In genomic region chr2:109614715-109615636, GRCh38 we compare ENCODE assay signal across 10 cellular contexts. TPM values are rescaled to one million over a fixed set of nuclear protein-coding genes. Genes with fewer than 3 reads are reported as not detected.
DNase-seq lines count a peak whose midpoint lies in the region; ATAC-seq and TF ChIP-seq lines count a peak whose summit lies in the region.
"Had no signal": no experiment of that assay in that cellular context is flagged by ENCODE, and none has a peak within 500 bp of the region (broad histone marks: within the 10 kb centered on the region; RNA-seq: fewer than 3 reads in every experiment).

No MANE protein-coding gene starts in this region.

- H3K36me3 ChIP-seq in CD4-positive, CD25-positive, alpha-beta regulatory T cell (ENCODE audit: control insufficient read depth, insufficient read depth, low read length): no peaks in the 10 kb centered on the region
- no peaks in the 10 kb centered on the region for H3K36me3 ChIP-seq in HUES64 (ENCODE audit: insufficient read depth, low read length)

- H3K4me1 Mint-ChIP-seq in CD4-positive, CD25-positive, alpha-beta regulatory T cell: peaks cover 4 to 23% (median 13%) of the 10 kb centered on the region in 4 donors
- H3K4me1 Mint-ChIP-seq in endothelial cell (ENCODE audit: unreplicated experiment): peaks cover 18% of the 10 kb centered on the region
- H3K4me1 Mint-ChIP-seq in naive B cell: peaks cover 3 to 14% (median 13%) of the 10 kb centered on the region in 3 donors
- H3K4me1 Mint-ChIP-seq: memory B cell had no signal

- H3K4me3 ChIP-seq in CD4-positive, CD25-positive, alpha-beta regulatory T cell (ENCODE audit: low read depth, low read length): no peak overlapping the region
- peak overlapping the region; percentile 98 for H3K4me3 ChIP-seq in HUES64 (ENCODE audit: low read length)

- in situ Hi-C loops in GM13977 (cut with MboI; ENCODE audit: low pct_unique_long_range_greater_than_20kb, low sequenced_read_pairs, unreplicated experiment): no loop called here

- peaks cover 23% of the 10 kb centered on the region for H3K27me3 ChIP-seq in CD4-positive, CD25-positive, alpha-beta regulatory T cell (ENCODE audit: control insufficient read depth, insufficient read depth, low read length)
- peaks cover 22% of the 10 kb centered on the region for H3K27me3 ChIP-seq in HUES64 (ENCODE audit: insufficient read depth, low read length)

- DNase-seq in CD4-positive, CD25-positive, alpha-beta regulatory T cell: no peak
- DNase-seq in endothelial cell (ENCODE audit: low spot score): peak; percentile 29
- DNase-seq in naive B cell: no peak
- DNase-seq in AML-193 (lab: John Stamatoyannopoulos, UW): no peak
- no peak for DNase-seq in NCI-H226
- DNase-seq in GM13977 (ENCODE audit: low spot score): no peak

- no peak overlapping the region for H3K27ac ChIP-seq in CD4-positive, CD25-positive, alpha-beta regulatory T cell (ENCODE audit: insufficient read depth, low read length, poor library complexity, severe bottlenecking)
- H3K27ac ChIP-seq in HUES64 (ENCODE audit: low read depth, low read length): peak overlapping the region; percentile 69; the same call in 1 of the 2 replicates

- peak overlapping the region; percentile 46 to 93 (median 64) for H3K4me3 Mint-ChIP-seq in CD4-positive, CD25-positive, alpha-beta regulatory T cell
- H3K4me3 Mint-ChIP-seq in endothelial cell (ENCODE audit: unreplicated experiment) (no peak overlapping the region), naive B cell (peak overlapping the region in 5 of 8 donors; percentile 43 to 79 (median 65))

- H3K36me3 Mint-ChIP-seq in CD4-positive, CD25-positive, alpha-beta regulatory T cell: no peaks in the 10 kb centered on the region
- H3K36me3 Mint-ChIP-seq in endothelial cell (ENCODE audit: low read depth, unreplicated experiment) (peaks cover 7% of the 10 kb centered on the region), naive B cell (peaks cover 5 to 8% of the 10 kb centered on the region in 2 donors)

- H3K9me3 ChIP-seq in CD4-positive, CD25-positive, alpha-beta regulatory T cell (ENCODE audit: control insufficient read depth in 2 of 2, low read length in 2 of 2): no peaks in the 10 kb centered on the region
- H3K9me3 ChIP-seq in HUES64 (ENCODE audit: insufficient read depth, low read depth, low read length): no peaks in the 10 kb centered on the region

- peaks cover 24% of the 10 kb centered on the region for H3K4me1 ChIP-seq in CD4-positive, CD25-positive, alpha-beta regulatory T cell (ENCODE audit: control insufficient read depth, insufficient read depth, low read length, poor library complexity, severe bottlenecking)
- peaks cover 24% of the 10 kb centered on the region for H3K4me1 ChIP-seq in HUES64 (ENCODE audit: insufficient read depth, low read length)

- peaks cover 0 to 6% (median 1%) of the 10 kb centered on the region in 7 donors for H3K9me3 Mint-ChIP-seq in CD4-positive, CD25-positive, alpha-beta regulatory T cell
- no peaks in the 10 kb centered on the region for H3K9me3 Mint-ChIP-seq in endothelial cell (ENCODE audit: unreplicated experiment)
- peaks cover 0 to 27% (median 13%) of the 10 kb centered on the region in 7 donors for H3K9me3 Mint-ChIP-seq in naive B cell

- ATAC-seq in CD4-positive, CD25-positive, alpha-beta regulatory T cell (ENCODE audit: low read depth in 2 of 2): no peak
- ATAC-seq in naive B cell (ENCODE audit: low read depth in 2 of 2): no peak
- ATAC-seq in HG02798 (IDR thresholded peaks at IDR 0.05; ENCODE audit: poor library complexity, unreplicated experiment): no peak

- WGBS in HUES64: 1% methylated on average over 90 of the region's 90 CpGs

- H3K27me3 Mint-ChIP-seq in CD4-positive, CD25-positive, alpha-beta regulatory T cell: peaks cover 73% of the 10 kb centered on the region
- H3K27me3 Mint-ChIP-seq in endothelial cell (ENCODE audit: unreplicated experiment): peaks cover 15% of the 10 kb centered on the region
- peaks cover 41 to 74% (median 57%) of the 10 kb centered on the region in 3 donors for H3K27me3 Mint-ChIP-seq in naive B cell

- TF ChIP-seq CTCF in endothelial cell (IDR thresholded peaks at IDR 0.05; ENCODE audit: unreplicated experiment): no peak
- no peak for TF ChIP-seq CTCF in GM13977 (IDR thresholded peaks at IDR 0.05; ENCODE audit: extremely low read depth, insufficient read depth, missing control alignments)

- H3K27ac Mint-ChIP-seq in CD4-positive, CD25-positive, alpha-beta regulatory T cell: peak overlapping the region in 1 of 3 donors; percentile 38
- H3K27ac Mint-ChIP-seq in endothelial cell (ENCODE audit: unreplicated experiment) (no peak overlapping the region), naive B cell (no peak overlapping the region)
- H3K27ac Mint-ChIP-seq: memory B cell had no signal

- H3K9ac ChIP-seq in HUES64 (ENCODE audit: low read depth, low read length): peak overlapping the region; percentile 80
- H3K9ac ChIP-seq: KMS-11 had no signal

RNA-seq across cellular contexts. Expression of gene SOWAHC, which starts 0.8 kb away (rescaled TPM):
- 4.8 TPM for total RNA-seq in CD4-positive, CD25-positive, alpha-beta regulatory T cell
- polyA plus RNA-seq in CD4-positive, CD25-positive, alpha-beta regulatory T cell: 1 to 10 TPM in 3 of 4 donors, under 1 TPM in 1; 0.86 to 2.7 (median 1.3) TPM
- 8.5 TPM for polyA plus RNA-seq in HUES64 (2013, experiment 1 of 2)
- polyA plus RNA-seq in HUES64 (2013, experiment 2 of 2): 10.3 TPM
- total RNA-seq in endothelial cell (ENCODE audit: unreplicated experiment): 2.2 TPM
- under 1 TPM in 5 of 6 donors, not detected in 1; 0.08 to 0.61 (median 0.25) TPM for polyA plus RNA-seq in naive B cell (ENCODE audit: low read depth in 6 of 6)

RNA-seq across cellular contexts. Expression of gene SEPTIN10, which starts 1.2 kb away (rescaled TPM):
- 5.6 TPM for total RNA-seq in CD4-positive, CD25-positive, alpha-beta regulatory T cell
- 1 to 10 TPM; 1.1 to 5.4 (median 4.2) TPM for polyA plus RNA-seq in CD4-positive, CD25-positive, alpha-beta regulatory T cell
- 73.5 TPM for polyA plus RNA-seq in HUES64 (2013, experiment 1 of 2)
- 90.0 TPM for polyA plus RNA-seq in HUES64 (2013, experiment 2 of 2)
- 69.8 TPM for total RNA-seq in endothelial cell (ENCODE audit: unreplicated experiment)
- polyA plus RNA-seq in naive B cell (ENCODE audit: low read depth in 6 of 6): 1 to 10 TPM in 2 of 6 donors, under 1 TPM in 3, not detected in 1; 0.41 to 1.8 (median 0.84) TPM

Comparison
In these comparisons a context has a peak if more than half of its experiments do, and no peak if none do; other contexts are left out.
1. RNA of gene SEPTIN10, which starts 1.2 kb away (total RNA-seq): 69.8 TPM in endothelial cell (single experiment); 5.6 TPM in CD4-positive, CD25-positive, alpha-beta regulatory T cell (single experiment); every median in the first group is over 10 times any median in the second.